Comparison of ENCODE assay signal across 8 cellular contexts in the genomic region with DNA sequence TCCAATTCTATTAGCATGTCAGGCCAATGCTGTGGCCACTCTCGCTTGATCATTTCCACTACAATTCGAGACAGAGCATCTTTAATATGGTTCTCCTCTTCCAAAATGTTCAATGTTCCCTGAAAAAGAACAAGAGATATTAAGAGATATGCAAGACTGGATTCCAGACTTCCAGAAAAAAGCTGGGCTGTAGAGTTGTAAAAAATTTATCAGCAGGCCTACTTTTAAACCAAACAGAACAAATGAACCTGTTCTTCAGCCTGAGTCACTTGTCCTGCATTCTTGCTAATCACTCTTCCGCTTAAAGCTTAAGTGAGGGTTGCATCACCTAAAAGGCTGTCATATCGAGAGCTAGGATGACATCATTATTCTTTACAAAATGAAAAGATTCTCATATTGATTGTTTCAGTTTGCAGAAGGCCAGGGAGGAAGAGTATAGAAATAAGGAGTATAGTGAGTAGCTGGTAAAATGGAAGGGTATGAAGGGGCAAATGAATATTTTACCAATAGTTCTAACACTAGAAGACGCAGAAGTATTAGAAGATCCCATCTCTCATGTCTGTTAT. TPM values are rescaled to one million over a fixed set of nuclear protein-coding genes. Genes with fewer than 3 reads are reported as not detected.
A peak's percentile ranks its signal among the peaks of the same experiment; 100 is the strongest.
DNase-seq lines count a peak whose midpoint lies in the region; ATAC-seq and TF ChIP-seq lines count a peak whose summit lies in the region.
"Had no signal": no experiment of that assay in that cellular context is flagged by ENCODE, and none has a peak within 500 bp of the region (broad histone marks: within the 10 kb centered on the region; RNA-seq: fewer than 3 reads in every experiment).

No MANE protein-coding gene starts in this region.

- no peak overlapping the region for H3K4me3 Mint-ChIP-seq in T-helper 17 cell

- TF ChIP-seq CTCF in Peyer's patch (IDR thresholded peaks at IDR 0.05), result no peak

- DNase-seq in T-helper 17 cell (no peak), kidney glomerular epithelial cell (lab: John Stamatoyannopoulos, UW) (peak; percentile 91), Peyer's patch (no peak)
- DNase-seq: effector CD4-positive, alpha-beta T cell; NCI-H82 had no signal

- ATAC-seq in T-helper 17 cell (no peak), GM18519 (IDR thresholded peaks at IDR 0.05; ENCODE audit: low FRiP score, unreplicated experiment) (no peak)

- H3K36me3 Mint-ChIP-seq in T-helper 17 cell (ENCODE audit: low read depth), result peaks cover 7% of the 10 kb centered on the region

- H3K4me1 Mint-ChIP-seq in T-helper 17 cell, result peaks cover 17% of the 10 kb centered on the region

- H3K4me3 ChIP-seq in Peyer's patch, result no peak overlapping the region
- H3K4me3 ChIP-seq: suprapubic skin had no signal

- H3K4me1 ChIP-seq in Peyer's patch, result peaks cover 0 to 8% (median 0%) of the 10 kb centered on the region in 4 donors

- no peak for TF ChIP-seq EP300 in Ishikawa (IDR thresholded peaks at IDR 0.05; ENCODE audit: borderline replicate concordance)

- H3K9me3 ChIP-seq in T-helper 17 cell (ENCODE audit: control insufficient read depth, low read length, poor library complexity, severe bottlenecking) (no peaks in the 10 kb centered on the region), Peyer's patch (no peaks in the 10 kb centered on the region)
- H3K9me3 ChIP-seq: suprapubic skin had no signal

- TF ChIP-seq RAD21 in Ishikawa (IDR thresholded peaks at IDR 0.05; ENCODE audit: low read depth), result no peak

- no peaks in the 10 kb centered on the region for H3K27me3 Mint-ChIP-seq in T-helper 17 cell

- H3K27me3 ChIP-seq in Peyer's patch, result no peaks in the 10 kb centered on the region
- H3K27me3 ChIP-seq: suprapubic skin had no signal

- peak overlapping the region; percentile 24 for H3K27ac Mint-ChIP-seq in T-helper 17 cell

- peaks cover 0 to 56% (median 0%) of the 10 kb centered on the region in 3 donors for H3K36me3 ChIP-seq in Peyer's patch

- TF ChIP-seq POLR2A in Peyer's patch (IDR thresholded peaks at IDR 0.05), result no peak

- no peak overlapping the region for H3K27ac ChIP-seq in Peyer's patch
- H3K27ac ChIP-seq: suprapubic skin had no signal

TF ChIP-seq in Ishikawa, 13 proteins besides CTCF, POLR2A, EP300 and RAD21:
- TF ChIP-seq CREB1 (IDR thresholded peaks at IDR 0.05; ENCODE audit: low read depth) (0 out of 2 replicates have a peak, but pooled peaks have one; percentile 17), TEAD4 (IDR thresholded peaks at IDR 0.05) (peak; percentile 52), TCF12 (IDR thresholded peaks at IDR 0.05; ENCODE audit: low read depth) (no peak), CEBPB (IDR thresholded peaks at IDR 0.05) (peak; percentile 88)
TF ChIP-seq in Ishikawa: peak in this region for 3.

RNA-seq across cellular contexts. Expression of a gene that starts 4.9 kb away (rescaled TPM):
- total RNA-seq in T-helper 17 cell, result 10 to 100 TPM; 38.3 to 48.6 TPM
- 10 to 100 TPM; 17.3 to 55.3 (median 27.8) TPM for total RNA-seq in Peyer's patch

RNA-seq across cellular contexts. Expression of a gene that starts 5.0 kb away (rescaled TPM):
- total RNA-seq in T-helper 17 cell, result 10 to 100 TPM; 13.0 to 13.3 TPM
- total RNA-seq in Peyer's patch, result 10 to 100 TPM in 2 of 4 donors, 1 to 10 TPM in 2; 7.1 to 12.6 (median 10.2) TPM

RNA-seq across cellular contexts. Expression of a gene that starts 54.1 kb away (rescaled TPM):
- 10 to 100 TPM; 51.6 to 54.9 TPM for total RNA-seq in T-helper 17 cell
- 10 to 100 TPM in 3 of 4 donors, 1 to 10 TPM in 1; 8.6 to 29.7 (median 16.5) TPM for total RNA-seq in Peyer's patch

RNA-seq across cellular contexts. Expression of a gene that starts 54.2 kb away (rescaled TPM):
- total RNA-seq in T-helper 17 cell (10 to 100 TPM; 50.5 to 55.9 TPM), Peyer's patch (100 to 1,000 TPM in 2 of 4 donors, 10 to 100 TPM in 2; 78.3 to 165 (median 108) TPM)

RNA-seq across cellular contexts. Expression of a gene that starts 58.1 kb away (rescaled TPM):
- 10 to 100 TPM; 49.3 to 65.3 TPM for total RNA-seq in T-helper 17 cell
- 100 to 1,000 TPM in 1 of 4 donors, 10 to 100 TPM in 3; 73.4 to 118 (median 88.4) TPM for total RNA-seq in Peyer's patch
